In the genomic region with DNA sequence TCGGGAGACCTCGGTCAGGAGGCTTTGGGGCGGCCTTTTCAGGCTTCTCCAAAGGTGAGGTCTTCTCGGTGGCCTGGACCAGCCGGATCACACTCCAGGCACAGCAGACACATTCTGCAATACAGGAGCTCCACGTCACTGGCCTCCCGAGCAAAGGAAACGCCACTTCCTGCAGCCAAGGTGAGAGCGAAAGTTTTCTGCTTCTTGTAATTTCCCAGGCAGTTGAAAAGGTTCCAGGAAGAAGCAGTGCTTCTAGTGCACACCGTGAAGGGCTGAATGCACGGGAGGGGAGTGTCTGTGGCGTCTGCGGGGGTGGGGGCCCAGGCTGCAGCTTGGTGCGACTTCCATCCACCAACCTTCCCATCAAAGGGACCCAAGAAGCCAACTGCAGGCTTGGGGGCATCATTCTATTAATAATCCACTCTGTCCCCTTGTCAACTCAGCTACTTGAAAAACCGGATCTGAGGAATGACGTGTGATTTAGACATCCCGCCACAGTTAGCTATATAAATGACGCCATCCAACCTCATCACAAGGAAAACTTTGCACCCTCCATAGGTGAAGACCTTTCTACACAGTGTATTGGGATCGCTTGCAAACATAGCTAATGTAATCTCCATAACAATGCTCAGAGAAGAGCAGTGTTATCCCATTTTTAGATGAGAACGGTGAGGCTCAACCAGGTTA, we compare ENCODE assay signal across 8 cellular contexts.
DNase-seq lines count a peak whose midpoint lies in the region; ATAC-seq and TF ChIP-seq lines count a peak whose summit lies in the region.
"Had no signal": no experiment of that assay in that cellular context is flagged by ENCODE, and none has a peak within 500 bp of the region (broad histone marks: within the 10 kb centered on the region; RNA-seq: fewer than 3 reads in every experiment).

No MANE protein-coding gene starts in this region.

- peak overlapping the region; percentile 84 for H3K27ac Mint-ChIP-seq in activated T-helper 1 cell treated with anti-CD3 and anti-CD28 coated beads, Interleukin-12 subunit alpha, Interleukin-12 subunit beta, Interleukin-2, Interleukin-4 antibody, amounts not matched to agents 30 ng/mL and 10 ng/mL and 1 ng/mL, durations not matched to agents 14 hours and 24 hours and 36 hours
- peak overlapping the region; percentile 93 to 97 for H3K27ac Mint-ChIP-seq in natural killer cell treated with Interleukin-12 subunit alpha and Interleukin-12 subunit beta and Interleukin-15 and Interleukin-18, amount 100 ng/mL, for 72 hours

- peaks cover 65% of the 10 kb centered on the region for H3K36me3 Mint-ChIP-seq in activated T-helper 1 cell treated with anti-CD3 and anti-CD28 coated beads, Interleukin-12 subunit alpha, Interleukin-12 subunit beta, Interleukin-2, Interleukin-4 antibody, amounts not matched to agents 30 ng/mL and 10 ng/mL and 1 ng/mL, durations not matched to agents 14 hours and 24 hours and 36 hours (ENCODE audit: low read depth)
- H3K36me3 Mint-ChIP-seq in natural killer cell treated with Interleukin-12 subunit alpha and Interleukin-12 subunit beta and Interleukin-15 and Interleukin-18, amount 100 ng/mL, for 72 hours, result peaks cover 32% of the 10 kb centered on the region

- 53 to 58% methylated on average over 20 of the region's 20 CpGs for WGBS in thyroid gland, 2 donors
- WGBS in esophagus squamous epithelium, 2 donors, result 48 to 61% methylated on average over 12 to 17 of the region's 20 CpGs

- peak overlapping the region; percentile 91 for H3K4me2 ChIP-seq in OCI-LY3 (ENCODE audit: low read length)

- H3K4me3 Mint-ChIP-seq in activated T-helper 1 cell treated with anti-CD3 and anti-CD28 coated beads, Interleukin-12 subunit alpha, Interleukin-12 subunit beta, Interleukin-2, Interleukin-4 antibody, amounts not matched to agents 30 ng/mL and 10 ng/mL and 1 ng/mL, durations not matched to agents 14 hours and 24 hours and 36 hours, result peak overlapping the region; percentile 61
- peak overlapping the region; percentile 76 for H3K4me3 Mint-ChIP-seq in natural killer cell treated with Interleukin-12 subunit alpha and Interleukin-12 subunit beta and Interleukin-15 and Interleukin-18, amount 100 ng/mL, for 72 hours

- no peak overlapping the region for H2AFZ ChIP-seq in OCI-LY3 (ENCODE audit: low read depth, low read length)

- peaks cover 15% of the 10 kb centered on the region for H3K9me3 Mint-ChIP-seq in activated T-helper 1 cell treated with anti-CD3 and anti-CD28 coated beads, Interleukin-12 subunit alpha, Interleukin-12 subunit beta, Interleukin-2, Interleukin-4 antibody, amounts not matched to agents 30 ng/mL and 10 ng/mL and 1 ng/mL, durations not matched to agents 14 hours and 24 hours and 36 hours
- peaks cover 3% of the 10 kb centered on the region for H3K9me3 Mint-ChIP-seq in natural killer cell treated with Interleukin-12 subunit alpha and Interleukin-12 subunit beta and Interleukin-15 and Interleukin-18, amount 100 ng/mL, for 72 hours

- H3K4me3 ChIP-seq in OCI-LY3 (ENCODE audit: low read length) (peak overlapping the region; percentile 63), thyroid gland (replicated peaks in 1 of 3) (no peak overlapping the region), esophagus squamous epithelium (no peak overlapping the region)

- DNase-seq in activated T-helper 1 cell treated with anti-CD3 and anti-CD28 coated beads, Interleukin-12 subunit alpha, Interleukin-12 subunit beta, Interleukin-2, Interleukin-4 antibody, amounts not matched to agents 30 ng/mL and 10 ng/mL and 1 ng/mL, durations not matched to agents 14 hours and 24 hours and 36 hours (ENCODE audit: low spot score), result peak; percentile 48
- DNase-seq in natural killer cell treated with Interleukin-12 subunit alpha and Interleukin-12 subunit beta and Interleukin-15 and Interleukin-18, amount 100 ng/mL, for 72 hours (ENCODE audit: low spot score), result peak; percentile 77
- peak; percentile 30 to 41 for DNase-seq in thyroid gland
- no peak for DNase-seq in NCI-H2171 (lab: John Stamatoyannopoulos, UW)
- DNase-seq in esophagus squamous epithelium (lab: John Stamatoyannopoulos, UW), result no peak
- no peak for DNase-seq in left lobe of liver (ENCODE audit: low spot score)
- DNase-seq: NCI-H446 had no signal

- peaks cover 48% of the 10 kb centered on the region for H4K20me1 ChIP-seq in OCI-LY3 (ENCODE audit: insufficient read depth, low read length)

- peaks cover 80% of the 10 kb centered on the region for H3K79me2 ChIP-seq in OCI-LY3 (ENCODE audit: low read length)

- intact Hi-C loops in activated T-helper 1 cell treated with anti-CD3 and anti-CD28 coated beads, Interleukin-12 subunit alpha, Interleukin-12 subunit beta, Interleukin-2, Interleukin-4 antibody, amounts not matched to agents 30 ng/mL and 10 ng/mL and 1 ng/mL, durations not matched to agents 14 hours and 24 hours and 36 hours (cut with micrococcal nuclease), result loop anchor here (1.0 to 5.0 kb wide), 3 partner anchors 180 to 566 kb away; no protein-coding TSS in a partner anchor
- intact Hi-C loops in thyroid gland (cut with DNase I) (no loop called here), esophagus squamous epithelium (cut with DNase I) (no loop called here)

- peak overlapping the region; percentile 90 for H3K27ac ChIP-seq in OCI-LY3 (ENCODE audit: low read length)
- H3K27ac ChIP-seq in thyroid gland, result no peak overlapping the region
- peak overlapping the region in 1 of 4 donors; percentile 42 for H3K27ac ChIP-seq in esophagus squamous epithelium

- H3K27me3 ChIP-seq in OCI-LY3 (ENCODE audit: low read depth, low read length), result no peaks in the 10 kb centered on the region
- H3K27me3 ChIP-seq in thyroid gland, result no peaks in the 10 kb centered on the region
- no peaks in the 10 kb centered on the region for H3K27me3 ChIP-seq in esophagus squamous epithelium

- ATAC-seq in natural killer cell treated with Interleukin-12 subunit alpha and Interleukin-12 subunit beta and Interleukin-15 and Interleukin-18, amount 100 ng/mL, for 72 hours, result peak; percentile 58 to 78
- ATAC-seq in left lobe of liver, result no peak

- TF ChIP-seq POLR2A in thyroid gland (IDR thresholded peaks at IDR 0.05) (no peak), esophagus squamous epithelium (IDR thresholded peaks at IDR 0.05) (no peak)

- H3K4me1 ChIP-seq in OCI-LY3 (ENCODE audit: low read length), result peaks cover 41% of the 10 kb centered on the region
- no peaks in the 10 kb centered on the region for H3K4me1 ChIP-seq in thyroid gland
- peaks cover 0 to 9% (median 0%) of the 10 kb centered on the region in 3 donors for H3K4me1 ChIP-seq in esophagus squamous epithelium

- TF ChIP-seq CTCF in OCI-LY3 (IDR thresholded peaks at IDR 0.05; ENCODE audit: low read depth, low read length), result no peak
- no peak for TF ChIP-seq CTCF in thyroid gland (IDR thresholded peaks at IDR 0.05)
- TF ChIP-seq CTCF in esophagus squamous epithelium (IDR thresholded peaks at IDR 0.05), result no peak

- H3K27me3 Mint-ChIP-seq in activated T-helper 1 cell treated with anti-CD3 and anti-CD28 coated beads, Interleukin-12 subunit alpha, Interleukin-12 subunit beta, Interleukin-2, Interleukin-4 antibody, amounts not matched to agents 30 ng/mL and 10 ng/mL and 1 ng/mL, durations not matched to agents 14 hours and 24 hours and 36 hours (ENCODE audit: insufficient read depth), result no peaks in the 10 kb centered on the region
- H3K27me3 Mint-ChIP-seq in natural killer cell treated with Interleukin-12 subunit alpha and Interleukin-12 subunit beta and Interleukin-15 and Interleukin-18, amount 100 ng/mL, for 72 hours, result no peaks in the 10 kb centered on the region

- H3K9me3 ChIP-seq in OCI-LY3 (ENCODE audit: insufficient read depth, low read length), result no peaks in the 10 kb centered on the region
- no peaks in the 10 kb centered on the region for H3K9me3 ChIP-seq in thyroid gland
- H3K9me3 ChIP-seq in esophagus squamous epithelium, result no peaks in the 10 kb centered on the region

- H3K9ac ChIP-seq in OCI-LY3 (ENCODE audit: low read length), result peak overlapping the region; percentile 62

- H3K36me3 ChIP-seq in OCI-LY3 (replicated peaks; ENCODE audit: low read depth, low read length) (peaks cover 52% of the 10 kb centered on the region), thyroid gland (no peaks in the 10 kb centered on the region), esophagus squamous epithelium (no peaks in the 10 kb centered on the region)

- H3K4me1 Mint-ChIP-seq in activated T-helper 1 cell treated with anti-CD3 and anti-CD28 coated beads, Interleukin-12 subunit alpha, Interleukin-12 subunit beta, Interleukin-2, Interleukin-4 antibody, amounts not matched to agents 30 ng/mL and 10 ng/mL and 1 ng/mL, durations not matched to agents 14 hours and 24 hours and 36 hours (ENCODE audit: low read depth), result peaks cover 94% of the 10 kb centered on the region
- H3K4me1 Mint-ChIP-seq in natural killer cell treated with Interleukin-12 subunit alpha and Interleukin-12 subunit beta and Interleukin-15 and Interleukin-18, amount 100 ng/mL, for 72 hours (ENCODE audit: low read depth in 2 of 2), result peaks cover 91 to 98% of the 10 kb centered on the region in 2 donors

Comparison
In these comparisons a context has a peak if more than half of its experiments do, and no peak if none do; other contexts are left out.
1. DNase-seq: peak in activated T-helper 1 cell treated with anti-CD3 and anti-CD28 coated beads, Interleukin-12 subunit alpha, Interleukin-12 subunit beta, Interleukin-2, Interleukin-4 antibody, amounts not matched to agents 30 ng/mL and 10 ng/mL and 1 ng/mL, durations not matched to agents 14 hours and 24 hours and 36 hours (single experiment), natural killer cell treated with Interleukin-12 subunit alpha and Interleukin-12 subunit beta and Interleukin-15 and Interleukin-18, amount 100 ng/mL, for 72 hours (single experiment) and thyroid gland (2 of 2); none in NCI-H2171 (single experiment), esophagus squamous epithelium (single experiment) and left lobe of liver (single experiment).